ENCODE assay signal across 22 cellular contexts in genomic region chr4:81522711-81523110, GRCh38.
"Had no signal": no experiment of that assay in that cellular context is flagged by ENCODE, and none has a peak within 500 bp of the region (broad histone marks: within the 10 kb centered on the region; RNA-seq: fewer than 3 reads in every experiment).

No MANE protein-coding gene starts in this region.

- ATAC-seq: activated T-cell treated with anti-CD3 and anti-CD28 coated beads, Interleukin-2, amount 50 U/mL, for 4 hours; T-helper 17 cell had no signal

- H3K4me1 Mint-ChIP-seq: activated CD4-positive, alpha-beta T cell treated with anti-CD3 and anti-CD28 coated beads, Interleukin-2, amount 10 ng/mL, durations not matched to agents 7 days and 5 days had no signal

- H3K27me3 Mint-ChIP-seq: activated CD4-positive, alpha-beta memory T cell treated with anti-CD3 and anti-CD28 coated beads for 36 hours; activated CD4-positive, alpha-beta T cell treated with anti-CD3 and anti-CD28 coated beads, Interleukin-2, amount 10 ng/mL, durations not matched to agents 7 days and 5 days; activated naive CD8-positive, alpha-beta T cell treated with anti-CD3 and anti-CD28 coated beads, Interleukin-2, amount 10 ng/mL, durations not matched to agents 7 days and 5 days; T-helper 17 cell had no signal

- H3K27ac Mint-ChIP-seq: activated CD4-positive, alpha-beta memory T cell treated with anti-CD3 and anti-CD28 coated beads for 36 hours; activated CD4-positive, alpha-beta T cell treated with anti-CD3 and anti-CD28 coated beads, Interleukin-2, amount 10 ng/mL, durations not matched to agents 7 days and 5 days; activated naive CD8-positive, alpha-beta T cell treated with anti-CD3 and anti-CD28 coated beads, Interleukin-2, amount 10 ng/mL, durations not matched to agents 7 days and 5 days; activated T-helper 2 cell treated with anti-CD3 and anti-CD28 coated beads, Interferon-gamma antibody, Interleukin-2, Interleukin-4, amounts not matched to agents 10 μg/mL and 5 μg/mL and 100 μg/mL, durations not matched to agents 14 hours and 24 hours and 36 hours; T-helper 17 cell had no signal

- DNase-seq: activated CD4-positive, alpha-beta memory T cell treated with anti-CD3 and anti-CD28 coated beads for 36 hours; activated CD4-positive, alpha-beta T cell treated with anti-CD3 and anti-CD28 coated beads, Interleukin-2, amount 10 ng/mL, durations not matched to agents 7 days and 5 days; activated CD4-positive, CD25-positive, alpha-beta regulatory T cell; activated CD8-positive, alpha-beta memory T cell treated with anti-CD3 and anti-CD28 coated beads for 24 hours; activated naive CD4-positive, alpha-beta T cell treated with anti-CD3 and anti-CD28 coated beads, Interleukin-2, amount 50 U/mL, for 16 hours; activated naive CD8-positive, alpha-beta T cell treated with anti-CD3 and anti-CD28 coated beads, Interleukin-2, amount 10 ng/mL, durations not matched to agents 7 days and 5 days; activated T-cell treated with anti-CD3 and anti-CD28 coated beads, Interleukin-2, amount 50 U/mL, for 4 hours; adrenal gland; anterior cingulate cortex; colonic mucosa; NCI-H1048; NCI-H1417; NCI-H1930; NCI-H2171; NCI-H2227 treated with DMSO at 0.1 percent for 48 hours; NCI-H446 treated with DMSO at 0.1 percent for 48 hours; NCI-H524 treated with DMSO at 0.1 percent for 48 hours; NCI-H748 treated with DMSO at 0.1 percent for 48 hours; SIG-M5; T-helper 17 cell; T1000 had no signal

- H3K4me3 Mint-ChIP-seq: activated CD4-positive, alpha-beta memory T cell treated with anti-CD3 and anti-CD28 coated beads for 36 hours; activated CD4-positive, alpha-beta T cell treated with anti-CD3 and anti-CD28 coated beads, Interleukin-2, amount 10 ng/mL, durations not matched to agents 7 days and 5 days; activated naive CD8-positive, alpha-beta T cell treated with anti-CD3 and anti-CD28 coated beads, Interleukin-2, amount 10 ng/mL, durations not matched to agents 7 days and 5 days; activated T-cell treated with anti-CD3 and anti-CD28 coated beads, Interleukin-2, amount 50 U/mL, for 4 hours; T-helper 17 cell had no signal
